ENCODE assay signal across 16 cellular contexts in genomic region chr9:90002299-90003045, GRCh38.
DNase-seq lines count a peak whose midpoint lies in the region; ATAC-seq and TF ChIP-seq lines count a peak whose summit lies in the region.
"Had no signal": no experiment of that assay in that cellular context is flagged by ENCODE, and none has a peak within 500 bp of the region (broad histone marks: within the 10 kb centered on the region; RNA-seq: fewer than 3 reads in every experiment).

No MANE protein-coding gene starts in this region.

- H3K4me1 ChIP-seq in CD8-positive, alpha-beta memory T cell (ENCODE audit: insufficient read depth, low read length): peaks cover 17% of the 10 kb centered on the region

- H3K27ac ChIP-seq in CD8-positive, alpha-beta memory T cell (ENCODE audit: low read depth, low read length): no peak overlapping the region
- H3K27ac ChIP-seq: HL-60 had no signal

- H3K36me3 ChIP-seq in CD8-positive, alpha-beta memory T cell (ENCODE audit: insufficient read depth, low read length): no peaks in the 10 kb centered on the region

- DNase-seq in DMS79 (lab: John Stamatoyannopoulos, UW) (peak; percentile 15), NCI-H2029 treated with DMSO at 0.1 percent for 48 hours (lab: John Stamatoyannopoulos, UW) (peak; percentile 63), fibroblast of the aortic adventitia (ENCODE audit: low read depth) (peak; percentile 7), putamen (ENCODE audit: low spot score) (peak; percentile 24), T-cell (no peak), cerebellar cortex (ENCODE audit: low spot score) (no peak), NCI-H2171 treated with DMSO at 0.1 percent for 48 hours (lab: John Stamatoyannopoulos, UW) (no peak)
- no peak for DNase-seq in CD8-positive, alpha-beta memory T cell
- DNase-seq: activated CD8-positive, alpha-beta T cell treated with anti-CD3 and anti-CD28 coated beads, Interleukin-2, amount 10 ng/mL, durations not matched to agents 7 days and 5 days; activated naive CD4-positive, alpha-beta T cell; CD4-positive, alpha-beta T cell; islet precursor cell; nephron progenitor cell; stimulated activated naive B cell treated with anti-CD40 and anti-IgM and Interleukin-4, amounts not matched to agents 10 μg/mL and 1 μg/mL and 100 μg/mL, for 72 hours had no signal

- H3K9me3 Mint-ChIP-seq in T-cell: peaks cover 0 to 2% (median 0%) of the 10 kb centered on the region in 3 donors
- H3K9me3 Mint-ChIP-seq in CD8-positive, alpha-beta memory T cell: peaks cover 0 to 2% (median 0%) of the 10 kb centered on the region in 5 donors
- H3K9me3 Mint-ChIP-seq: CD4-positive, alpha-beta T cell; T-helper 2 cell treated with Interferon-gamma antibody and Interleukin-4, amounts not matched to agents 5 μg/mL and 100 μg/mL, for 36 hours had no signal

- CTCF ChIA-PET in T-cell (lab: Charles Lee): no interaction called here
- CTCF ChIA-PET in CD8-positive, alpha-beta memory T cell (lab: Charles Lee): no interaction called here

- H3K27me3 ChIP-seq in CD8-positive, alpha-beta memory T cell (ENCODE audit: insufficient read depth, low read length, poor library complexity, severe bottlenecking): no peaks in the 10 kb centered on the region

- no peak for TF ChIP-seq CTCF in fibroblast of the aortic adventitia (IDR thresholded peaks at IDR 0.05; ENCODE audit: insufficient read depth, low read length)

- no peaks in the 10 kb centered on the region for H3K36me3 Mint-ChIP-seq in T-cell
- no peaks in the 10 kb centered on the region for H3K36me3 Mint-ChIP-seq in CD8-positive, alpha-beta memory T cell
- H3K36me3 Mint-ChIP-seq: stimulated activated naive B cell treated with anti-CD40 and anti-IgM and Interleukin-4, amounts not matched to agents 10 μg/mL and 1 μg/mL and 100 μg/mL, for 72 hours had no signal

- no peak for ATAC-seq in T-cell (replicated peaks in 1 of 4)
- ATAC-seq: activated CD8-positive, alpha-beta T cell treated with anti-CD3 and anti-CD28 coated beads, Interleukin-2, amount 10 ng/mL, durations not matched to agents 7 days and 5 days; stimulated activated naive B cell treated with anti-CD40 and anti-IgM and Interleukin-4, amounts not matched to agents 10 μg/mL and 1 μg/mL and 100 μg/mL, for 72 hours had no signal

- H3K4me1 Mint-ChIP-seq in T-cell: peaks cover 27 to 32% (median 28%) of the 10 kb centered on the region in 3 donors
- peaks cover 23 to 30% (median 28%) of the 10 kb centered on the region in 3 donors for H3K4me1 Mint-ChIP-seq in CD8-positive, alpha-beta memory T cell

- no peak overlapping the region for H3K27ac Mint-ChIP-seq in T-cell
- no peak overlapping the region for H3K27ac Mint-ChIP-seq in CD8-positive, alpha-beta memory T cell
- H3K27ac Mint-ChIP-seq: activated CD8-positive, alpha-beta T cell treated with anti-CD3 and anti-CD28 coated beads, Interleukin-2, amount 10 ng/mL, durations not matched to agents 7 days and 5 days; CD4-positive, alpha-beta T cell; nephron progenitor cell; stimulated activated naive B cell treated with anti-CD40 and anti-IgM and Interleukin-4, amounts not matched to agents 10 μg/mL and 1 μg/mL and 100 μg/mL, for 72 hours; T-helper 2 cell treated with Interferon-gamma antibody and Interleukin-4, amounts not matched to agents 5 μg/mL and 100 μg/mL, for 36 hours had no signal

- H3K4me3 Mint-ChIP-seq in T-cell: no peak overlapping the region
- no peak overlapping the region for H3K4me3 Mint-ChIP-seq in CD8-positive, alpha-beta memory T cell
- H3K4me3 Mint-ChIP-seq: activated CD8-positive, alpha-beta T cell treated with anti-CD3 and anti-CD28 coated beads, Interleukin-2, amount 10 ng/mL, durations not matched to agents 7 days and 5 days; CD4-positive, alpha-beta T cell; stimulated activated naive B cell treated with anti-CD40 and anti-IgM and Interleukin-4, amounts not matched to agents 10 μg/mL and 1 μg/mL and 100 μg/mL, for 72 hours; T-helper 2 cell treated with Interferon-gamma antibody and Interleukin-4, amounts not matched to agents 5 μg/mL and 100 μg/mL, for 36 hours had no signal

- no peak overlapping the region for H3K4me3 ChIP-seq in fibroblast of the aortic adventitia (ENCODE audit: low read depth, low read length)
- H3K4me3 ChIP-seq in CD8-positive, alpha-beta memory T cell (ENCODE audit: low read length): no peak overlapping the region

- no peaks in the 10 kb centered on the region for H3K27me3 Mint-ChIP-seq in T-cell
- no peaks in the 10 kb centered on the region for H3K27me3 Mint-ChIP-seq in CD8-positive, alpha-beta memory T cell
- H3K27me3 Mint-ChIP-seq: CD4-positive, alpha-beta T cell; stimulated activated naive B cell treated with anti-CD40 and anti-IgM and Interleukin-4, amounts not matched to agents 10 μg/mL and 1 μg/mL and 100 μg/mL, for 72 hours had no signal

- POLR2A ChIA-PET in T-cell (lab: Charles Lee): no interaction called here
- POLR2A ChIA-PET in CD8-positive, alpha-beta memory T cell (lab: Charles Lee): no interaction called here

- H3K9me3 ChIP-seq in CD8-positive, alpha-beta memory T cell (ENCODE audit: low read length): no peaks in the 10 kb centered on the region

Comparison
In these comparisons a context has a peak if more than half of its experiments do, and no peak if none do; other contexts are left out.
1. DNase-seq: peak in DMS79 (single experiment), NCI-H2029 treated with DMSO at 0.1 percent for 48 hours (single experiment), fibroblast of the aortic adventitia (single experiment) and putamen (single experiment); none in T-cell (0 of 34), cerebellar cortex (single experiment), NCI-H2171 treated with DMSO at 0.1 percent for 48 hours (single experiment) and CD8-positive, alpha-beta memory T cell (0 of 5).